ENCODE assay signal across 7 cellular contexts in genomic region chr15:59138243-59138642, GRCh38. TPM values are rescaled to one million over a fixed set of nuclear protein-coding genes. Genes with fewer than 3 reads are reported as not detected.
DNase-seq lines count a peak whose midpoint lies in the region; ATAC-seq, FAIRE-seq and TF ChIP-seq lines count a peak whose summit lies in the region.

No MANE protein-coding gene starts in this region.

- WGBS in iPS DF 6.9 (ENCODE audit: insufficient coverage, insufficient read length): no CpG with 5 or more reads among the region's 7 CpGs

- peak; percentile 91 for FAIRE-seq in GM12891 (lab: Jason Lieb, UNC)

- no peak for TF ChIP-seq POLR2A in GM12891 (IDR thresholded peaks at IDR 0.05; ENCODE audit: low read depth, low read length)

- no peaks in the 10 kb centered on the region for H3K9me3 ChIP-seq in adipocyte (ENCODE audit: control insufficient read depth, low read length)
- no peaks in the 10 kb centered on the region for H3K9me3 ChIP-seq in iPS DF 6.9 (ENCODE audit: control insufficient read depth, insufficient read depth, low read length)

- H3K27me3 ChIP-seq in adipocyte (replicated peaks; ENCODE audit: control insufficient read depth, insufficient read depth, low read length) (no peaks in the 10 kb centered on the region), iPS DF 6.9 (ENCODE audit: control insufficient read depth, insufficient read depth, low read length) (no peaks in the 10 kb centered on the region)

- H3K36me3 ChIP-seq in adipocyte (ENCODE audit: control insufficient read depth, insufficient read depth, low read length, severe bottlenecking): peaks cover 84% of the 10 kb centered on the region
- peaks cover 16% of the 10 kb centered on the region; the same call in 1 of the 2 replicates for H3K36me3 ChIP-seq in iPS DF 6.9 (ENCODE audit: control insufficient read depth, insufficient read depth, low read length)

- DNase-seq in GM12891 (ENCODE audit: insufficient read length, low spot score) (peak; percentile 70), SKM-1 treated with dmso at 0.1 percent for 144 hours (lab: John Stamatoyannopoulos, UW; ENCODE audit: unreplicated experiment) (peak; percentile 79), adipocyte (ENCODE audit: low read depth) (peak; percentile 3), iPS DF 6.9 (ENCODE audit: low read depth, low spot score) (peak; percentile 54), NCI-H2107 (lab: John Stamatoyannopoulos, UW) (no peak)
- DNase-seq in stimulated activated CD4-positive, alpha-beta T cell treated with anti-CD3 and anti-CD28 coated beads, TNF-alpha, amount 100 ng/mL, for 4 hours (ENCODE audit: low read depth in 3 of 3): peak; percentile 11 to 23 (median 18)

- H3K4me1 ChIP-seq in adipocyte (ENCODE audit: control insufficient read depth, insufficient read depth, low read length): peaks cover 13% of the 10 kb centered on the region
- H3K4me1 ChIP-seq in iPS DF 6.9 (ENCODE audit: control insufficient read depth, insufficient read depth, low read length): no peaks in the 10 kb centered on the region

- no peak overlapping the region for H3K4me3 ChIP-seq in adipocyte (ENCODE audit: low read length)
- no peak overlapping the region for H3K4me3 ChIP-seq in iPS DF 6.9 (ENCODE audit: low read length)

- H3K27ac ChIP-seq in iPS DF 6.9 (ENCODE audit: low read length): no peak overlapping the region

- no peak overlapping the region for H3K9ac ChIP-seq in adipocyte (ENCODE audit: low read length)

- ATAC-seq in HG03159 (IDR thresholded peaks at IDR 0.05; ENCODE audit: unreplicated experiment): peak; percentile 67

TF ChIP-seq in GM12891, 5 proteins besides CTCF, POLR2A, EP300 and RAD21:
- TF ChIP-seq PAX5 (IDR thresholded peaks at IDR 0.05; ENCODE audit: insufficient read depth, low read length, severe bottlenecking) (no peak), POLR2AphosphoS5 (IDR thresholded peaks at IDR 0.05; ENCODE audit: low read depth, low read length) (no peak), TAF1 (IDR thresholded peaks at IDR 0.05; ENCODE audit: low read depth, low read length) (no peak), SPI1 (IDR thresholded peaks at IDR 0.05; ENCODE audit: low read depth, low read length) (no peak), POU2F2 (IDR thresholded peaks at IDR 0.05; ENCODE audit: low read depth, low read length) (no peak)
TF ChIP-seq in GM12891: peak in this region for 0.

RNA-seq across cellular contexts. Expression of gene CCNB2, which starts 33.3 kb away (rescaled TPM):
- 56.7 TPM for polyA plus RNA-seq in GM12891 (2012; ENCODE audit: low read depth, missing spikeins)
